In genomic region chr12:59716049-59716448, GRCh38 we compare ENCODE assay signal across 25 cellular contexts.
"Had no signal": no experiment of that assay in that cellular context is flagged by ENCODE, and none has a peak within 500 bp of the region (broad histone marks: within the 10 kb centered on the region; RNA-seq: fewer than 3 reads in every experiment).

No MANE protein-coding gene starts in this region.

- H3K9me3 Mint-ChIP-seq: activated naive CD8-positive, alpha-beta T cell treated with anti-CD3 and anti-CD28 coated beads for 36 hours; activated T-cell treated with anti-CD3 and anti-CD28 coated beads, Interleukin-2, amount 50 U/mL, for 4 hours; activated T-helper 2 cell treated with anti-CD3 and anti-CD28 coated beads, Interferon-gamma antibody, Interleukin-2, Interleukin-4, amounts not matched to agents 10 μg/mL and 5 μg/mL and 100 μg/mL, durations not matched to agents 14 hours and 24 hours and 36 hours; endodermal cell; memory B cell; nephron had no signal

- H3K27me3 Mint-ChIP-seq: activated naive CD8-positive, alpha-beta T cell treated with anti-CD3 and anti-CD28 coated beads for 36 hours; memory B cell; T-helper 17 cell had no signal

- DNase-seq: activated CD4-positive, alpha-beta T cell treated with anti-CD3 and anti-CD28 coated beads, Interleukin-2, amount 50 U/mL, for 1 hour; activated CD4-positive, CD25-positive, alpha-beta regulatory T cell treated with anti-CD3 and anti-CD28 coated beads, Interleukin-2, amount 50 U/mL, for 72 hours; activated CD8-positive, alpha-beta memory T cell treated with anti-CD3 and anti-CD28 coated beads for 24 hours; activated CD8-positive, alpha-beta memory T cell treated with anti-CD3 and anti-CD28 coated beads, Interleukin-2, amount 50 U/mL, for 48 hours; activated naive CD4-positive, alpha-beta T cell treated with Interleukin-2 at 50 U/mL for 16 hours; activated naive CD8-positive, alpha-beta T cell treated with anti-CD3 and anti-CD28 coated beads for 36 hours; activated T-cell treated with anti-CD3 and anti-CD28 coated beads, Interleukin-2, amount 50 U/mL, for 4 hours; cerebellar nuclear complex; endodermal cell; head of caudate nucleus; hypothalamus; ovary; psoas muscle; right cardiac atrium; stimulated activated CD4-positive, alpha-beta T cell treated with anti-CD3 and anti-CD28 coated beads, Interleukin-12 subunit alpha, Interleukin-12 subunit beta, amount 100 ng/mL, for 4 hours; stimulated activated CD4-positive, alpha-beta T cell treated with anti-CD3 and anti-CD28 coated beads, Interleukin-4, amount 100 ng/mL, for 4 hours; stimulated activated naive CD8-positive, alpha-beta T cell treated with anti-CD3 and anti-CD28 coated beads, Interleukin-15, Interleukin-2, amounts not matched to agents 100 U/mL and 50 U/mL, for 24 hours; T-helper 17 cell; upper lobe of right lung; WERI-Rb-1 had no signal

- H3K4me3 Mint-ChIP-seq: activated naive CD8-positive, alpha-beta T cell treated with anti-CD3 and anti-CD28 coated beads for 36 hours; activated T-cell treated with anti-CD3 and anti-CD28 coated beads, Interleukin-2, amount 50 U/mL, for 4 hours; endodermal cell; memory B cell; nephron; T-helper 17 cell had no signal

- H3K4me3 ChIP-seq: coronary artery, gastroesophageal sphincter, ovary, psoas muscle, upper lobe of right lung had no signal

- H3K27ac Mint-ChIP-seq: activated naive CD8-positive, alpha-beta T cell treated with anti-CD3 and anti-CD28 coated beads for 36 hours; activated T-helper 2 cell treated with anti-CD3 and anti-CD28 coated beads, Interferon-gamma antibody, Interleukin-2, Interleukin-4, amounts not matched to agents 10 μg/mL and 5 μg/mL and 100 μg/mL, durations not matched to agents 14 hours and 24 hours and 36 hours; endodermal cell; memory B cell; nephron; T-helper 17 cell had no signal

- ATAC-seq: activated T-cell treated with anti-CD3 and anti-CD28 coated beads, Interleukin-2, amount 50 U/mL, for 4 hours; gastroesophageal sphincter; psoas muscle; right cardiac atrium; stimulated activated naive CD8-positive, alpha-beta T cell treated with anti-CD3 and anti-CD28 coated beads, Interleukin-15, Interleukin-2, amounts not matched to agents 100 U/mL and 50 U/mL, for 24 hours; T-helper 17 cell; upper lobe of right lung had no signal

- H3K4me1 Mint-ChIP-seq: endodermal cell, nephron had no signal
